In the genomic region with DNA sequence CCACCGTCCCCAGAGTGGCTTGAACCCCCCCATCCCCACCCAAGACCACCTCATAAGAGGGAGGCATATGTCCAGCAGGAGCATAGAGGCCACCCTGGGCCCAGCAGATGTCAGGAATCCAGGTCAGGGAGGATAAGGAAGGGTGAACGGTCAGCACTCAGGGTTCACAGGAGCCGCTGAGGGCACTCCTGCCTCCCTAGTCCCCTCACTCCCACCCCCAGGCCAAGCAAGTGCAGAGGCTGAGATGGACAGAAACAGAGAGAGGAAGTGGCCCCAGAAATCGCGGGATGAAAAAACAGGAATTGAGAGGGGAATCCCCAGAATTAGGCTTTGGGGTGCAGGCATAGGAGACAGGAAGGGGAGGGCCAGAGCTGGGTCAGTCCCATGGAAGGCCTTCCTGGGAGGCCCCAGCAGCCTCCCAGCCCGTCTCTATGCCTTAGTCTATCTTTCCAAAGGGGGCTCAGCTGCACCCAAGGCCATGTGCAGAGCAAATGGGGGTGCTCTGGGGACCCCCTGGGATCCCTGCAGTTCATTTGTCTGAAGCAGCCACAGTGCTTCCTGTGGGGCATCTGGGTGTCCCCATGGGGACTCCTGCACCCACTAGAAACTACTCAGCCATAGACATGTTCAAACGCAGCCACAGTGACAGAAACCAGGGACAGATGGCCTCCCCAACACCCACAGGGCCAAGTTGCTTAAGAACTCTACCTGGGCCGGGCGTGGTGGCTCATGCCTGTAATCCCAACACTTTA, we compare ENCODE assay signal across 8 cellular contexts.
DNase-seq lines count a peak whose midpoint lies in the region; ATAC-seq, FAIRE-seq and TF ChIP-seq lines count a peak whose summit lies in the region.

No MANE protein-coding gene starts in this region.

- H3K4me3 ChIP-seq in ACC112 (ENCODE audit: low read depth, low read length) = peak overlapping the region; percentile 94

- TF ChIP-seq CTCF in D721Med (IDR thresholded peaks at IDR 0.05; ENCODE audit: insufficient read depth, missing control alignments) = no peak

- peaks cover 21% of the 10 kb centered on the region for H3K4me1 ChIP-seq in ACC112 (ENCODE audit: control insufficient read depth, insufficient read depth, low read length, unreplicated experiment)

- peak; percentile 68 for ATAC-seq in GM18861 (IDR thresholded peaks at IDR 0.05; ENCODE audit: unreplicated experiment)
- peak; percentile 55 for ATAC-seq in HG03135 (IDR thresholded peaks at IDR 0.05; ENCODE audit: unreplicated experiment)
- peak; percentile 58 for ATAC-seq in memory B cell (ENCODE audit: low read depth)

- peak overlapping the region; percentile 70 for H3K27ac Mint-ChIP-seq in activated naive CD8-positive, alpha-beta T cell
- H3K27ac Mint-ChIP-seq in memory B cell = no peak overlapping the region

- H3K4me1 Mint-ChIP-seq in activated naive CD8-positive, alpha-beta T cell (ENCODE audit: low read depth) = peaks cover 30% of the 10 kb centered on the region
- peaks cover 23% of the 10 kb centered on the region for H3K4me1 Mint-ChIP-seq in memory B cell

- no peaks in the 10 kb centered on the region for H3K27me3 ChIP-seq in ACC112 (ENCODE audit: insufficient read depth, low read length)

- no peaks in the 10 kb centered on the region for H3K27me3 Mint-ChIP-seq in activated naive CD8-positive, alpha-beta T cell
- peaks cover 27% of the 10 kb centered on the region for H3K27me3 Mint-ChIP-seq in memory B cell

- H3K79me2 ChIP-seq in ACC112 (ENCODE audit: control insufficient read depth, insufficient read depth, low read length, unreplicated experiment) = peaks cover 39% of the 10 kb centered on the region

- H3K27ac ChIP-seq in ACC112 (ENCODE audit: low read depth, low read length) = peak overlapping the region; percentile 38; the same call in 1 of the 2 replicates

- H3K36me3 Mint-ChIP-seq in activated naive CD8-positive, alpha-beta T cell = no peaks in the 10 kb centered on the region
- H3K36me3 Mint-ChIP-seq in memory B cell = no peaks in the 10 kb centered on the region

- H3K4me3 Mint-ChIP-seq in activated naive CD8-positive, alpha-beta T cell = peak overlapping the region; percentile 80
- peak overlapping the region; percentile 22 for H3K4me3 Mint-ChIP-seq in memory B cell

- H3K36me3 ChIP-seq in ACC112 (ENCODE audit: insufficient read depth, low read length) = peaks cover 4% of the 10 kb centered on the region; the same call in 1 of the 2 replicates

- H2AFZ ChIP-seq in ACC112 (ENCODE audit: low read length, unreplicated experiment) = no peak overlapping the region

- no peaks in the 10 kb centered on the region for H3K9me3 Mint-ChIP-seq in activated naive CD8-positive, alpha-beta T cell (ENCODE audit: low read depth)
- H3K9me3 Mint-ChIP-seq in memory B cell = no peaks in the 10 kb centered on the region

- no peak for FAIRE-seq in D721Med (lab: Jason Lieb, UNC)

- no peak for DNase-seq in memory B cell (ENCODE audit: low spot score in 2 of 2)
- no peak for DNase-seq in NCI-H2081 treated with DMSO at 0.1 percent for 48 hours (lab: John Stamatoyannopoulos, UW)
- DNase-seq in D721Med (ENCODE audit: insufficient read length, low spot score) = no peak
- DNase-seq in DMS53 treated with DMSO at 0.1 percent for 48 hours (lab: John Stamatoyannopoulos, UW; ENCODE audit: unreplicated experiment) = no peak
